ENCODE assay signal across 12 cellular contexts in genomic region chr7:17802056-17802455, GRCh38.
"Had no signal": no experiment of that assay in that cellular context is flagged by ENCODE, and none has a peak within 500 bp of the region (broad histone marks: within the 10 kb centered on the region; RNA-seq: fewer than 3 reads in every experiment).

No MANE protein-coding gene starts in this region.

- H3K4me1 Mint-ChIP-seq: activated naive CD8-positive, alpha-beta T cell treated with anti-CD3 and anti-CD28 coated beads, Interleukin-2, amount 10 ng/mL, durations not matched to agents 7 days and 5 days had no signal

- H3K9me3 ChIP-seq: ascending aorta, gastrocnemius medialis, psoas muscle had no signal

- H3K27ac Mint-ChIP-seq: activated naive CD8-positive, alpha-beta T cell treated with anti-CD3 and anti-CD28 coated beads, Interleukin-2, amount 10 ng/mL, durations not matched to agents 7 days and 5 days; activated T-cell treated with anti-CD3 and anti-CD28 coated beads, Interleukin-2, amount 50 U/mL, for 24 hours had no signal

- H3K27me3 Mint-ChIP-seq: activated naive CD8-positive, alpha-beta T cell treated with anti-CD3 and anti-CD28 coated beads, Interleukin-2, amount 10 ng/mL, durations not matched to agents 7 days and 5 days; activated T-cell treated with anti-CD3 and anti-CD28 coated beads, Interleukin-2, amount 50 U/mL, for 24 hours had no signal

- H3K9me3 Mint-ChIP-seq: activated naive CD8-positive, alpha-beta T cell treated with anti-CD3 and anti-CD28 coated beads, Interleukin-2, amount 10 ng/mL, durations not matched to agents 7 days and 5 days; activated T-cell treated with anti-CD3 and anti-CD28 coated beads, Interleukin-2, amount 50 U/mL, for 24 hours had no signal

- H3K4me3 ChIP-seq: ascending aorta, cardiac muscle cell, gastrocnemius medialis, psoas muscle had no signal

- H3K4me3 Mint-ChIP-seq: activated naive CD8-positive, alpha-beta T cell treated with anti-CD3 and anti-CD28 coated beads, Interleukin-2, amount 10 ng/mL, durations not matched to agents 7 days and 5 days; activated T-cell treated with anti-CD3 and anti-CD28 coated beads, Interleukin-2, amount 50 U/mL, for 24 hours had no signal

- H3K4me1 ChIP-seq: ascending aorta, gastrocnemius medialis, psoas muscle had no signal

- H3K27me3 ChIP-seq: ascending aorta, cardiac muscle cell, gastrocnemius medialis had no signal

- DNase-seq: activated CD4-positive, CD25-positive, alpha-beta regulatory T cell; activated effector memory CD4-positive, alpha-beta T cell treated with Interleukin-2 at 50 U/mL for 16 hours; activated naive CD8-positive, alpha-beta T cell treated with anti-CD3 and anti-CD28 coated beads, Interleukin-2, amount 10 ng/mL, durations not matched to agents 7 days and 5 days; activated T-cell treated with anti-CD3 and anti-CD28 coated beads, Interleukin-2, amount 50 U/mL, for 24 hours; cortex of kidney; effector CD8-positive, alpha-beta T cell; gastrocnemius medialis; psoas muscle; T-helper 2 cell had no signal

- H3K27ac ChIP-seq: ascending aorta, cardiac muscle cell, epithelial cell of prostate, gastrocnemius medialis, psoas muscle had no signal
